ENCODE assay signal across 1 cellular context in genomic region chr5:34959323-34959722, GRCh38.
TF ChIP-seq lines count a peak whose summit lies in the region.

No MANE protein-coding gene starts in this region.

TF ChIP-seq in GM12878, 131 proteins besides CTCF, POLR2A, EP300 and RAD21 (continued from another document):
- peak; percentile 26 for TF ChIP-seq SKIL (IDR thresholded peaks at IDR 0.05; ENCODE audit: low read depth, poor library complexity, severe bottlenecking)
- TF ChIP-seq NR2F1 (conservative IDR thresholded peaks at IDR 0.05) = peak; percentile 81
- peak; percentile 19; the same call in 1 of the 2 replicates for TF ChIP-seq PAX5 (IDR thresholded peaks at IDR 0.05; ENCODE audit: borderline replicate concordance, low read depth, low read length)
- peak; percentile 34; the same call in 1 of the 2 replicates for TF ChIP-seq DPF2 (IDR thresholded peaks at IDR 0.05)
- no peak for TF ChIP-seq MLLT1 (IDR thresholded peaks at IDR 0.05)
- peak; percentile 72 to 74 for TF ChIP-seq IKZF2 (IDR thresholded peaks at IDR 0.05)
- TF ChIP-seq ELK1 (IDR thresholded peaks at IDR 0.05; ENCODE audit: low read depth, low read length) = no peak
- 0 out of 2 replicates have a peak, but pooled peaks have one; percentile 40 for TF ChIP-seq CBFB (IDR thresholded peaks at IDR 0.05; ENCODE audit: low read depth)
- no peak for TF ChIP-seq IRF5 (IDR thresholded peaks at IDR 0.05; ENCODE audit: borderline replicate concordance)
- peak; percentile 57; the same call in 1 of the 2 replicates for TF ChIP-seq IKZF1 (conservative IDR thresholded peaks at IDR 0.05)
- TF ChIP-seq SPI1 (IDR thresholded peaks at IDR 0.05; ENCODE audit: borderline replicate concordance, insufficient read depth, low read depth, low read length) = peak; percentile 49; the same call in 1 of the 2 replicates
- 0 out of 2 replicates have a peak, but pooled peaks have one; percentile 17 for TF ChIP-seq FOXM1 (IDR thresholded peaks at IDR 0.05; ENCODE audit: low read depth, low read length)
- no peak for TF ChIP-seq SREBF1 (IDR thresholded peaks at IDR 0.05; ENCODE audit: low read length)
- no peak for TF ChIP-seq ZBTB33 (IDR thresholded peaks at IDR 0.05)
- TF ChIP-seq RUNX3 (IDR thresholded peaks at IDR 0.05; ENCODE audit: low read length) = peak; percentile 94
- TF ChIP-seq BHLHE40 (IDR thresholded peaks at IDR 0.05; ENCODE audit: borderline replicate concordance in 1 of 2, low read depth in 2 of 2, low read length in 1 of 2) = peak; percentile 90 to 93
- no peak for TF ChIP-seq NFXL1 (IDR thresholded peaks at IDR 0.05; ENCODE audit: borderline replicate concordance)
- no peak for TF ChIP-seq KDM1A (IDR thresholded peaks at IDR 0.05; ENCODE audit: borderline replicate concordance)
- TF ChIP-seq RELB (IDR thresholded peaks at IDR 0.05; ENCODE audit: low read depth) = 0 out of 2 replicates have a peak, but pooled peaks have one; percentile 30
- peak; percentile 30; the same call in 1 of the 2 replicates for TF ChIP-seq IRF4 (IDR thresholded peaks at IDR 0.05; ENCODE audit: low read depth, low read length)
- peak; percentile 24; the same call in 1 of the 2 replicates for TF ChIP-seq CREB1 (IDR thresholded peaks at IDR 0.05; ENCODE audit: low read depth)
- TF ChIP-seq NFIC (IDR thresholded peaks at IDR 0.05; ENCODE audit: low read depth, low read length) = peak; percentile 48; the same call in 1 of the 2 replicates
- TF ChIP-seq NRF1 (conservative IDR thresholded peaks at IDR 0.05; ENCODE audit: low read depth, low read length) = no peak
- peak; percentile 38; the same call in 1 of the 2 replicates for TF ChIP-seq ATF7 (IDR thresholded peaks at IDR 0.05; ENCODE audit: low read depth)
TF ChIP-seq in GM12878: peak in this region for 18.
